In the genomic region with DNA sequence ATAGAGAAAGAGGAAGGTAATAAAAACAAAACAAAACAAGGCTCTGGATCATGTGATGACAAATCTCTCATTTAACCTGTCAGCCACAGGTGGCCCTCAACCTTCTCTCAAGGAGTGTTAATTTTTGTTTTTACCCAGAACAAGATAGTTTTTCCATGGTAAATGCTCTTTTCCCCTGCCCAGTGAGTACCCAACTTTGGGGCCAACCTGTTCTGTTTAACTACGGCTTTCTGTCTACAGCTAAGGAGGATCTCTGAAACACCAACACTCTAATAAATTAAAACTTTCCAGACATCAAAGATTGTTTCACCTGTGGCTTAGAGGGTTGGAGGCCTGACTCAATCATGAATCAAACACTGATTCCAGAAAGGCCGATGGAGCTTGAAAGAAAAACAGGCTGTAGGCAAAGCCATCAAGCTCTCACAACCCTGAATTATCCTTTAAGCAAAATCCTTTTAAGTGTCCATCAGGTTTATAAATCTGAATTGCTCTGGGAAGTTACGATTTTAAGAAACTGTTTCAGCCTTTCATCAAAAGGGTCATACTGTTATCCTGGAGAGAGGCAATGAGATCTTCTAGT, we compare ENCODE assay signal across 12 cellular contexts.
DNase-seq lines count a peak whose midpoint lies in the region; ATAC-seq and TF ChIP-seq lines count a peak whose summit lies in the region.
"Had no signal": no experiment of that assay in that cellular context is flagged by ENCODE, and none has a peak within 500 bp of the region (broad histone marks: within the 10 kb centered on the region; RNA-seq: fewer than 3 reads in every experiment).

No MANE protein-coding gene starts in this region.

- H3K36me3 ChIP-seq in HEK293 (ENCODE audit: control insufficient read depth in 2 of 2, insufficient read depth in 1 of 2, low read length in 2 of 2) = peaks cover 0 to 14% of the 10 kb centered on the region in 2 experiments; a peak in 1 of 3 replicates
- H3K36me3 ChIP-seq in spleen = no peaks in the 10 kb centered on the region
- H3K36me3 ChIP-seq in A673 (ENCODE audit: insufficient read depth, low read length, poor library complexity, severe bottlenecking) = no peaks in the 10 kb centered on the region
- H3K36me3 ChIP-seq: BE2C had no signal

- H3K4me1 ChIP-seq in HEK293 (ENCODE audit: control insufficient read depth, insufficient read depth, low read length) = no peaks in the 10 kb centered on the region
- H3K4me1 ChIP-seq in spleen = peaks cover 0 to 4% (median 2%) of the 10 kb centered on the region in 6 donors
- no peaks in the 10 kb centered on the region for H3K4me1 ChIP-seq in A673 (ENCODE audit: insufficient read depth, low read length, poor library complexity, severe bottlenecking)
- H3K4me1 ChIP-seq: BE2C had no signal

- DNase-seq in caudate nucleus (lab: John Stamatoyannopoulos, UW) (no peak), left kidney (ENCODE audit: low read depth, low spot score) (peak; percentile 72), spleen (no peak), A673 (ENCODE audit: low spot score) (no peak), NCI-H2196 (lab: John Stamatoyannopoulos, UW; ENCODE audit: unreplicated experiment) (no peak)
- DNase-seq: BE2C; CD4-positive, alpha-beta memory T cell; GM23248; IMR-90 had no signal

- no peak overlapping the region for H3K27ac ChIP-seq in HEK293 (ENCODE audit: extremely low read depth, low read depth, low read length)
- peak overlapping the region; percentile 4 for H3K27ac ChIP-seq in caudate nucleus (ENCODE audit: low read depth, low read length)
- H3K27ac ChIP-seq in spleen = peak overlapping the region in 6 of 8 donors; percentile 20 to 69 (median 52)
- H3K27ac ChIP-seq in A673 (ENCODE audit: low read depth, low read length, poor library complexity, severe bottlenecking) = no peak overlapping the region
- H3K27ac ChIP-seq: C4-2B, GM23248 had no signal

- TF ChIP-seq CTCF in HEK293 (tag by site-specific recombination; IDR thresholded peaks at IDR 0.05) (no peak), spleen (IDR thresholded peaks at IDR 0.05 in 8 of 11, conservative IDR thresholded peaks at IDR 0.05 in 3 of 11) (no peak), A673 (conservative IDR thresholded peaks at IDR 0.05; ENCODE audit: low read depth, low read length) (no peak)

- no TSS peak for BruUV-seq in A673 (replicated peaks; lab: Mats Ljungman, UMichigan)

- no peak for ATAC-seq in HG02870 (IDR thresholded peaks at IDR 0.05; ENCODE audit: unreplicated experiment)

- 89 to 94% (median 93%) methylated on average over 3 of the region's 3 CpGs for WGBS in spleen, 5 donors

- no peak for TF ChIP-seq POLR2A in spleen (IDR thresholded peaks at IDR 0.05)

- CTCF ChIA-PET in HEK293 (lab: Yijun Ruan, JAX) = interaction anchor here (0.7 kb wide), 4 partner anchors 19 to 876 kb away, joined by 3 to 4 read pairs (median 3); no protein-coding TSS in a partner anchor
- CTCF ChIA-PET in A673 (lab: Charles Lee) = no interaction called here

- intact Hi-C loops in spleen (cut with DNase I; ENCODE audit: low total_unique reads) = no loop called here
- intact Hi-C loops in A673 (cut with micrococcal nuclease; ENCODE audit: unreplicated experiment) = no loop called here

- H3K9me3 ChIP-seq in HEK293 (ENCODE audit: control insufficient read depth, insufficient read depth, low read depth, low read length) (no peaks in the 10 kb centered on the region), spleen (no peaks in the 10 kb centered on the region), A673 (ENCODE audit: low read depth, low read length, poor library complexity, severe bottlenecking) (no peaks in the 10 kb centered on the region)
- H3K9me3 ChIP-seq: BE2C had no signal

- POLR2A ChIA-PET in HEK293 (lab: Yijun Ruan, JAX) = no interaction called here
- POLR2A ChIA-PET in A673 (lab: Charles Lee; ENCODE audit: low non-redundant PET) = no interaction called here

- H3K27me3 ChIP-seq in spleen (replicated peaks in 1 of 7) (no peaks in the 10 kb centered on the region), A673 (replicated peaks; ENCODE audit: insufficient read depth, low read depth, low read length, poor library complexity) (peaks cover 12% of the 10 kb centered on the region)
- H3K27me3 ChIP-seq: BE2C had no signal

- no peak overlapping the region for H3K4me3 ChIP-seq in HEK293 (ENCODE audit: low read depth, low read length)
- no peak overlapping the region for H3K4me3 ChIP-seq in spleen
- H3K4me3 ChIP-seq in A673 (ENCODE audit: low read depth, low read length, poor library complexity, severe bottlenecking) = no peak overlapping the region
- H3K4me3 ChIP-seq: GM23248 had no signal

TF ChIP-seq in HEK293, 187 proteins besides CTCF, POLR2A, EP300 and RAD21:
- TF ChIP-seq SCRT1 (tag by site-specific recombination; IDR thresholded peaks at IDR 0.05; ENCODE audit: borderline replicate concordance) (peak; percentile 66), SCRT2 (tag by site-specific recombination; IDR thresholded peaks at IDR 0.05) (peak; percentile 94), KLF16 (tag by site-specific recombination; IDR thresholded peaks at IDR 0.05) (no peak), ZNF292 (tag by site-specific recombination; IDR thresholded peaks at IDR 0.05; ENCODE audit: borderline replicate concordance, low read depth) (no peak), PRDM1 (tag by site-specific recombination; IDR thresholded peaks at IDR 0.05) (no peak)

Comparison
In these comparisons a context has a peak if more than half of its experiments do, and no peak if none do; other contexts are left out.
1. H3K27ac ChIP-seq: peak in caudate nucleus (single experiment) and spleen (6 of 8); none in HEK293 (single experiment) and A673 (single experiment).